Comparison of ENCODE assay signal across 8 cellular contexts in the genomic region with DNA sequence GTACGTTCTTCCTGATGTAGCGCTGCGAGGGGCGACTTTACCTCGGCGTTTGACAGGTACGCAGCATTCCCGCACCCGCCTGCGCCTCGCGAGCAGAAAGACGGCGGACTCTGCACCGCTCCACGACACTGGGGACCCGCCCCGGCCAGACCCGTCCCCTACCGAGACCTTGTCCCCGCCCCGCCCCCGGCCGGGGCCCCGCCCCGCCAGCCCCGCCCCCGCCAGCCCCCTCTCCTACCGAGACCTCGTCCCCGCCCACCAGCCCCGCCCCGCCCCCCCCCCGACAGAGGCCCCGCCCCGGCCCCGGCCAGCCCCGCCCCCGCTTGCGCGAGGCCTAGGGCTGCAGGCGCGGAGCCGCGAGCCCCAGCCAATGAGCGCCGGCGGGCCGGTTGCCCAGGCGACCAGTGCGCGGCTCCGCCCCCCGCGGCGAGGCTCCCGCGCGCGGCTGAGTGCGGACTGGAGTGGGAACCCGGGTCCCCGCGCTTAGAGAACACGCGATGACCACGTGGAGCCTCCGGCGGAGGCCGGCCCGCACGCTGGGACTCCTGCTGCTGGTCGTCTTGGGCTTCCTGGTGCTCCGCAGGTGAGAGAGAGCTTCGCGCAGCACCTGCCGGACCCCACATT. TPM values are rescaled to one million over a fixed set of nuclear protein-coding genes. Genes with fewer than 3 reads are reported as not detected.
DNase-seq lines count a peak whose midpoint lies in the region; ATAC-seq and TF ChIP-seq lines count a peak whose summit lies in the region.

A gene with protein sequence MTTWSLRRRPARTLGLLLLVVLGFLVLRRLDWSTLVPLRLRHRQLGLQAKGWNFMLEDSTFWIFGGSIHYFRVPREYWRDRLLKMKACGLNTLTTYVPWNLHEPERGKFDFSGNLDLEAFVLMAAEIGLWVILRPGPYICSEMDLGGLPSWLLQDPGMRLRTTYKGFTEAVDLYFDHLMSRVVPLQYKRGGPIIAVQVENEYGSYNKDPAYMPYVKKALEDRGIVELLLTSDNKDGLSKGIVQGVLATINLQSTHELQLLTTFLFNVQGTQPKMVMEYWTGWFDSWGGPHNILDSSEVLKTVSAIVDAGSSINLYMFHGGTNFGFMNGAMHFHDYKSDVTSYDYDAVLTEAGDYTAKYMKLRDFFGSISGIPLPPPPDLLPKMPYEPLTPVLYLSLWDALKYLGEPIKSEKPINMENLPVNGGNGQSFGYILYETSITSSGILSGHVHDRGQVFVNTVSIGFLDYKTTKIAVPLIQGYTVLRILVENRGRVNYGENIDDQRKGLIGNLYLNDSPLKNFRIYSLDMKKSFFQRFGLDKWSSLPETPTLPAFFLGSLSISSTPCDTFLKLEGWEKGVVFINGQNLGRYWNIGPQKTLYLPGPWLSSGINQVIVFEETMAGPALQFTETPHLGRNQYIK (plus strand): TSS at position 424 of the 624 bp plus-strand sequence. CDS start 74 bp downstream, at position 498.

- CTCF ChIA-PET in A673 (lab: Charles Lee) = no interaction called here
- CTCF ChIA-PET in Panc1 (lab: Charles Lee) = no interaction called here

- WGBS in suprapubic skin = 0% methylated on average over 12 of the region's 77 CpGs

- H3K4me3 ChIP-seq in A673 (ENCODE audit: low read depth, low read length, poor library complexity, severe bottlenecking) (peak within 1 kb of the TSS; percentile 53), Panc1 (ENCODE audit: low read depth in 2 of 2, low read length in 2 of 2) (peak within 1 kb of the TSS; percentile 49 to 56), suprapubic skin (peak within 1 kb of the TSS; percentile 56)

- H3K27me3 ChIP-seq in A673 (replicated peaks; ENCODE audit: insufficient read depth, low read depth, low read length, poor library complexity) (no peaks in the 10 kb centered on the region), Panc1 (ENCODE audit: control insufficient read depth, insufficient read depth, low read length) (peaks cover 14% of the 10 kb centered on the region), suprapubic skin (no peaks in the 10 kb centered on the region)

- no peaks in the 10 kb centered on the region for H3K9me3 ChIP-seq in A673 (ENCODE audit: low read depth, low read length, poor library complexity, severe bottlenecking)
- H3K9me3 ChIP-seq in Panc1 (ENCODE audit: control insufficient read depth, insufficient read depth, low read depth, low read length) = no peaks in the 10 kb centered on the region
- H3K9me3 ChIP-seq in suprapubic skin = no peaks in the 10 kb centered on the region

- H3K9me3 Mint-ChIP-seq in osteocyte (ENCODE audit: unreplicated experiment) = no peaks in the 10 kb centered on the region

- peaks cover 72% of the 10 kb centered on the region for H3K27me3 Mint-ChIP-seq in osteocyte (ENCODE audit: unreplicated experiment)

- peak; percentile 87 for DNase-seq in A673 (ENCODE audit: low spot score)
- DNase-seq in Panc1 (ENCODE audit: low read depth, low spot score) = no peak
- peak; percentile 63 for DNase-seq in activated gamma-delta T cell treated with anti-CD3 and anti-CD28 coated beads, Interleukin-2, amount 50 U/mL, for 16 hours (ENCODE audit: low read depth)
- peak; percentile 65 for DNase-seq in globus pallidus (ENCODE audit: low spot score)
- no peak for DNase-seq in osteocyte (ENCODE audit: extremely low spot score, unreplicated experiment)
- DNase-seq in suprapubic skin (ENCODE audit: low spot score in 2 of 2) = peak in 1 of 2 donors; percentile 85

- H3K4me1 ChIP-seq in A673 (ENCODE audit: insufficient read depth, low read length, poor library complexity, severe bottlenecking) = peaks cover 10% of the 10 kb centered on the region
- H3K4me1 ChIP-seq in Panc1 (ENCODE audit: control insufficient read depth, insufficient read depth, low read length) = peaks cover 7% of the 10 kb centered on the region
- peaks cover 22% of the 10 kb centered on the region for H3K4me1 ChIP-seq in suprapubic skin

- H3K36me3 ChIP-seq in A673 (ENCODE audit: insufficient read depth, low read length, poor library complexity, severe bottlenecking) (no peaks in the 10 kb centered on the region), Panc1 (ENCODE audit: control insufficient read depth, insufficient read depth, low read length) (no peaks in the 10 kb centered on the region), suprapubic skin (no peaks in the 10 kb centered on the region)

- ATAC-seq in GM19035 (IDR thresholded peaks at IDR 0.05; ENCODE audit: unreplicated experiment) (peak; percentile 92), HG03469 (IDR thresholded peaks at IDR 0.05; ENCODE audit: unreplicated experiment) (peak; percentile 83), Panc1 (peak; percentile 94)

- POLR2A ChIA-PET in A673 (lab: Charles Lee; ENCODE audit: low non-redundant PET) = no interaction called here
- POLR2A ChIA-PET in Panc1 (lab: Charles Lee) = no interaction called here

- H3K27ac ChIP-seq in A673 (ENCODE audit: low read depth, low read length, poor library complexity, severe bottlenecking) = no peak within 1 kb of the TSS
- H3K27ac ChIP-seq in Panc1 (ENCODE audit: low read length) = no peak within 1 kb of the TSS; the same call in 1 of the 2 replicates
- H3K27ac ChIP-seq in suprapubic skin = no peak within 1 kb of the TSS

- peak within 1 kb of the TSS; percentile 69 for H3K4me3 Mint-ChIP-seq in osteocyte (ENCODE audit: unreplicated experiment)

- TF ChIP-seq CTCF in A673 (conservative IDR thresholded peaks at IDR 0.05; ENCODE audit: low read depth, low read length) (no peak), Panc1 (IDR thresholded peaks at IDR 0.05) (no peak), osteocyte (IDR thresholded peaks at IDR 0.05) (no peak), suprapubic skin (IDR thresholded peaks at IDR 0.05) (no peak)

- intact Hi-C loops in A673 (cut with micrococcal nuclease; ENCODE audit: unreplicated experiment) = no loop called here
- intact Hi-C loops in Panc1 (cut with micrococcal nuclease; ENCODE audit: unreplicated experiment) = no loop called here

- H3K4me1 Mint-ChIP-seq in osteocyte (ENCODE audit: unreplicated experiment) = peaks cover 11% of the 10 kb centered on the region

- BruUV-seq in A673 (replicated peaks; lab: Mats Ljungman, UMichigan) (no TSS peak), Panc1 (replicated peaks; lab: Mats Ljungman, UMichigan) (no TSS peak)

- in situ Hi-C loops in Panc1 (cut with HindIII; ENCODE audit: low pct_unique_long_range_greater_than_20kb, low sequenced_read_pairs) = no loop called here

- no peak for TF ChIP-seq POLR2A in suprapubic skin (IDR thresholded peaks at IDR 0.05)

- no peaks in the 10 kb centered on the region for H3K36me3 Mint-ChIP-seq in osteocyte (ENCODE audit: unreplicated experiment)

- no peak within 1 kb of the TSS for H3K27ac Mint-ChIP-seq in osteocyte (ENCODE audit: unreplicated experiment)

- TF ChIP-seq EP300 in suprapubic skin (IDR thresholded peaks at IDR 0.05) = no peak

RNA-seq across cellular contexts. Expression of the gene that starts here (rescaled TPM):
- 21.7 and 22.6 TPM in 2 replicates for total RNA-seq in A673 (2021)
- total RNA-seq in Panc1 (2021; ENCODE audit: unreplicated experiment) = 10.4 TPM
- 13.2 TPM for polyA plus RNA-seq in Panc1 (2012; ENCODE audit: insufficient read length)
- 0.21 TPM in 1 of 2 replicates, not detected in the other for total RNA-seq in osteocyte
- 10 to 100 TPM; 11.5 to 28.3 (median 21.8) TPM for total RNA-seq in suprapubic skin

Comparison
In these comparisons a context has a peak if more than half of its experiments do, and no peak if none do; other contexts are left out.
1. DNase-seq: peak in A673 (single experiment), activated gamma-delta T cell treated with anti-CD3 and anti-CD28 coated beads, Interleukin-2, amount 50 U/mL, for 16 hours (single experiment) and globus pallidus (single experiment); none in Panc1 (single experiment) and osteocyte (single experiment).
2. Peak in every context shown above with its lines, with median percentiles within 50 percentile points of each other: H3K4me3 ChIP-seq and ATAC-seq.